ENCODE assay signal across 22 cellular contexts in the genomic region with DNA sequence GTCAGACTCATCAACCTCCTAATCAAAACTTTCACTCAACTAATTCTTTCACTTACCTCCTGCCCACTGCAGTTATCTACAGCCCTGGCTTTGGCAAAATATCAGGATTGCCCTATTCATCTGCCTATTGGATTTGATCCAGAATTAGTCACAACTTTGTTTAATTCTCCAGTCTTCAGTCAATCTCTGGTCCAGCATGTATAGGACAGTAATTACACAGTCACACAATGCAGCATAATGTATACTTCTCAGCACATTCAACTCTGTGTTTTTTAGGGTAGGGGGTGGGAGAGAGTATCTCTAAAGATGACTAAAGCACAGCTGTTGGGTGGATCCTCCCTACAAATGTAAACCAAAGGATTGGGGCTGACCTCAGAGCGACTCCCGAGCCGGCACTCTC.
DNase-seq lines count a peak whose midpoint lies in the region; ATAC-seq and TF ChIP-seq lines count a peak whose summit lies in the region.
"Had no signal": no experiment of that assay in that cellular context is flagged by ENCODE, and none has a peak within 500 bp of the region (broad histone marks: within the 10 kb centered on the region; RNA-seq: fewer than 3 reads in every experiment).

No MANE protein-coding gene starts in this region.

- peak; percentile 72 for DNase-seq in EL
- DNase-seq in NCI-H748 treated with DMSO at 0.1 percent for 48 hours (lab: John Stamatoyannopoulos, UW): peak; percentile 69
- peak; percentile 25 for DNase-seq in brain microvascular endothelial cell
- DNase-seq in kidney tubule cell (ENCODE audit: low spot score): peak; percentile 45
- no peak for DNase-seq in activated gamma-delta T cell treated with Interleukin-2 at 50 U/mL for 16 hours
- no peak for DNase-seq in HuH-7.5 (ENCODE audit: low spot score)
- DNase-seq: activated CD4-positive, alpha-beta T cell treated with anti-CD3 and anti-CD28 coated beads for 1 hour; activated CD8-positive, alpha-beta memory T cell treated with anti-CD3 and anti-CD28 coated beads, Interleukin-2, amount 50 U/mL, for 48 hours; activated naive CD4-positive, alpha-beta T cell treated with anti-CD3 and anti-CD28 coated beads, Interleukin-2, amount 10 ng/mL, durations not matched to agents 7 days and 5 days; caudate nucleus; DMS79 treated with DMSO at 0.1 percent for 48 hours; glutamatergic neuron; mesendoderm; NCI-H2029; NCI-H82; right cardiac atrium; stimulated activated CD4-positive, alpha-beta T cell treated with anti-CD3 and anti-CD28 coated beads, Interleukin-4, amount 100 ng/mL, for 4 hours; testis had no signal

- H3K27me3 ChIP-seq in brain microvascular endothelial cell (replicated peaks): no peaks in the 10 kb centered on the region
- H3K27me3 ChIP-seq: neural progenitor cell, testis had no signal

- no peak overlapping the region for H3K27ac ChIP-seq in brain microvascular endothelial cell
- H3K27ac ChIP-seq: C4-2B, neural progenitor cell, testis had no signal

- H3K36me3 ChIP-seq in brain microvascular endothelial cell (replicated peaks): no peaks in the 10 kb centered on the region
- H3K36me3 ChIP-seq: neural progenitor cell had no signal

- ATAC-seq in GM18520 (IDR thresholded peaks at IDR 0.05; ENCODE audit: unreplicated experiment) (no peak), GM21576 (IDR thresholded peaks at IDR 0.05; ENCODE audit: unreplicated experiment) (no peak)
- ATAC-seq: right cardiac atrium had no signal

- TF ChIP-seq CTCF in brain microvascular endothelial cell (IDR thresholded peaks at IDR 0.05; ENCODE audit: low read depth, low read length, missing control alignments): no peak

- H3K4me3 ChIP-seq in brain microvascular endothelial cell (ENCODE audit: low read depth, low read length): no peak overlapping the region
- H3K4me3 ChIP-seq: neural progenitor cell, testis had no signal

- in situ Hi-C loops in brain microvascular endothelial cell (cut with HindIII; ENCODE audit: low pct_ligation_motif_present, low sequenced_read_pairs): no loop called here

Comparison
In these comparisons a context has a peak if more than half of its experiments do, and no peak if none do; other contexts are left out.
1. DNase-seq: peak in EL (single experiment), NCI-H748 treated with DMSO at 0.1 percent for 48 hours (single experiment), brain microvascular endothelial cell (single experiment) and kidney tubule cell (single experiment); none in activated gamma-delta T cell treated with Interleukin-2 at 50 U/mL for 16 hours (single experiment) and HuH-7.5 (single experiment).